9 cellular contexts compared by ENCODE assay signal in genomic region chr1:206559661-206559995, GRCh38. TPM values are rescaled to one million over a fixed set of nuclear protein-coding genes. Genes with fewer than 3 reads are reported as not detected.
A peak's percentile ranks its signal among the peaks of the same experiment; 100 is the strongest.
DNase-seq lines count a peak whose midpoint lies in the region; ATAC-seq and TF ChIP-seq lines count a peak whose summit lies in the region.
"Had no signal": no experiment of that assay in that cellular context is flagged by ENCODE, and none has a peak within 500 bp of the region (broad histone marks: within the 10 kb centered on the region; RNA-seq: fewer than 3 reads in every experiment).

No MANE protein-coding gene starts in this region.

- TF ChIP-seq CTCF in breast epithelium (IDR thresholded peaks at IDR 0.05) (no peak), MCF 10A (IDR thresholded peaks at IDR 0.05; ENCODE audit: unreplicated experiment) (no peak), type B pancreatic cell (conservative IDR thresholded peaks at IDR 0.05) (no peak), PC-9 (conservative IDR thresholded peaks at IDR 0.05) (no peak)

- H3K36me3 Mint-ChIP-seq in MCF 10A (ENCODE audit: insufficient read depth, unreplicated experiment) = no peaks in the 10 kb centered on the region
- H3K36me3 Mint-ChIP-seq in activated T-helper 1 cell treated with anti-CD3 and anti-CD28 coated beads, Interleukin-12 subunit alpha, Interleukin-12 subunit beta, Interleukin-2, Interleukin-4 antibody, amounts not matched to agents 30 ng/mL and 10 ng/mL and 1 ng/mL, durations not matched to agents 14 hours and 24 hours and 36 hours (ENCODE audit: low read depth) = peaks cover 65% of the 10 kb centered on the region
- H3K36me3 Mint-ChIP-seq in type B pancreatic cell = no peaks in the 10 kb centered on the region

- H3K9me3 Mint-ChIP-seq in MCF 10A (ENCODE audit: unreplicated experiment) (no peaks in the 10 kb centered on the region), type B pancreatic cell (no peaks in the 10 kb centered on the region)
- H3K9me3 Mint-ChIP-seq in activated T-helper 1 cell treated with anti-CD3 and anti-CD28 coated beads, Interleukin-12 subunit alpha, Interleukin-12 subunit beta, Interleukin-2, Interleukin-4 antibody, amounts not matched to agents 30 ng/mL and 10 ng/mL and 1 ng/mL, durations not matched to agents 14 hours and 24 hours and 36 hours = no peaks in the 10 kb centered on the region

- no peak overlapping the region for H3K4me3 ChIP-seq in breast epithelium
- no peak overlapping the region for H3K4me3 ChIP-seq in mucosa of stomach (ENCODE audit: low read length)
- H3K4me3 ChIP-seq in PC-9 = no peak overlapping the region

- no peak for ATAC-seq in GM18858 (IDR thresholded peaks at IDR 0.05; ENCODE audit: unreplicated experiment)

- H3K36me3 ChIP-seq in breast epithelium = no peaks in the 10 kb centered on the region
- no peaks in the 10 kb centered on the region for H3K36me3 ChIP-seq in mucosa of stomach (ENCODE audit: control insufficient read depth, insufficient read depth, low read length)
- no peaks in the 10 kb centered on the region for H3K36me3 ChIP-seq in PC-9 (ENCODE audit: low read depth)

- no peaks in the 10 kb centered on the region for H3K9me3 ChIP-seq in breast epithelium
- no peaks in the 10 kb centered on the region for H3K9me3 ChIP-seq in mucosa of stomach (ENCODE audit: control insufficient read depth, low read length)
- no peaks in the 10 kb centered on the region for H3K9me3 ChIP-seq in PC-9 (ENCODE audit: insufficient read depth, low read depth)

- POLR2A ChIA-PET in MCF 10A (lab: Yijun Ruan, JAX) = interaction anchor here (0.6 kb wide), 1 partner anchor 86 kb away, joined by 3 read pairs; no protein-coding TSS in a partner anchor
- POLR2A ChIA-PET in PC-9 (lab: Charles Lee; ENCODE audit: unreplicated experiment) = no interaction called here

- H3F3A ChIP-seq in PC-9 (ENCODE audit: insufficient read depth, low read depth) = peaks cover 4% of the 10 kb centered on the region; the same call in 1 of the 2 replicates

- no peak overlapping the region for H2AFZ ChIP-seq in PC-9

- H3K4me2 ChIP-seq in PC-9 = no peak overlapping the region

- intact Hi-C loops in breast epithelium (cut with DNase I; ENCODE audit: low total_unique reads) (no loop called here), MCF 10A (cut with micrococcal nuclease) (no loop called here), PC-9 (cut with micrococcal nuclease; ENCODE audit: unreplicated experiment) (no loop called here)
- intact Hi-C loops in activated T-helper 1 cell treated with anti-CD3 and anti-CD28 coated beads, Interleukin-12 subunit alpha, Interleukin-12 subunit beta, Interleukin-2, Interleukin-4 antibody, amounts not matched to agents 30 ng/mL and 10 ng/mL and 1 ng/mL, durations not matched to agents 14 hours and 24 hours and 36 hours (cut with micrococcal nuclease) = loop anchor here (5.0 to 10.0 kb wide), 3 partner anchors 33 to 1275 kb away; no protein-coding TSS in a partner anchor

- peak overlapping the region; percentile 2 for H3K9ac ChIP-seq in mucosa of stomach (ENCODE audit: low read length)

- H3K9me2 ChIP-seq in PC-9 (ENCODE audit: insufficient read depth) = no peaks in the 10 kb centered on the region

- no peaks in the 10 kb centered on the region for H3K79me2 ChIP-seq in PC-9 (ENCODE audit: low read depth)

- H3K27me3 ChIP-seq in breast epithelium (no peaks in the 10 kb centered on the region), mucosa of stomach (ENCODE audit: control insufficient read depth, insufficient read depth, low read length) (no peaks in the 10 kb centered on the region), PC-9 (ENCODE audit: insufficient read depth, low read depth) (no peaks in the 10 kb centered on the region)

- H4K20me1 ChIP-seq in PC-9 (ENCODE audit: insufficient read depth) = no peaks in the 10 kb centered on the region; the same call in 1 of the 2 replicates

- in situ Hi-C loops in KBM-7 (cut with MboI; ENCODE audit: low pct_unique_long_range_greater_than_20kb, low sequenced_read_pairs) = no loop called here

- H3K27ac Mint-ChIP-seq in MCF 10A (ENCODE audit: low read depth, unreplicated experiment) (no peak overlapping the region), type B pancreatic cell (peak overlapping the region; percentile 9)
- peak overlapping the region; percentile 91 for H3K27ac Mint-ChIP-seq in activated T-helper 1 cell treated with anti-CD3 and anti-CD28 coated beads, Interleukin-12 subunit alpha, Interleukin-12 subunit beta, Interleukin-2, Interleukin-4 antibody, amounts not matched to agents 30 ng/mL and 10 ng/mL and 1 ng/mL, durations not matched to agents 14 hours and 24 hours and 36 hours

- no peak overlapping the region for H3K4me3 Mint-ChIP-seq in MCF 10A (ENCODE audit: unreplicated experiment)
- peak overlapping the region; percentile 98 for H3K4me3 Mint-ChIP-seq in activated T-helper 1 cell treated with anti-CD3 and anti-CD28 coated beads, Interleukin-12 subunit alpha, Interleukin-12 subunit beta, Interleukin-2, Interleukin-4 antibody, amounts not matched to agents 30 ng/mL and 10 ng/mL and 1 ng/mL, durations not matched to agents 14 hours and 24 hours and 36 hours
- H3K4me3 Mint-ChIP-seq in type B pancreatic cell = peak overlapping the region; percentile 30

- no peak for TF ChIP-seq POLR2A in breast epithelium (IDR thresholded peaks at IDR 0.05)

- H3K27me3 Mint-ChIP-seq in MCF 10A (ENCODE audit: insufficient read depth, unreplicated experiment) = no peaks in the 10 kb centered on the region
- H3K27me3 Mint-ChIP-seq in activated T-helper 1 cell treated with anti-CD3 and anti-CD28 coated beads, Interleukin-12 subunit alpha, Interleukin-12 subunit beta, Interleukin-2, Interleukin-4 antibody, amounts not matched to agents 30 ng/mL and 10 ng/mL and 1 ng/mL, durations not matched to agents 14 hours and 24 hours and 36 hours (ENCODE audit: insufficient read depth) = peaks cover 2% of the 10 kb centered on the region
- peaks cover 34% of the 10 kb centered on the region for H3K27me3 Mint-ChIP-seq in type B pancreatic cell

- BruUV-seq in MCF 10A (replicated peaks; lab: Mats Ljungman, UMichigan) (no TSS peak), PC-9 (replicated peaks; lab: Mats Ljungman, UMichigan) (no TSS peak)

- H3K27ac ChIP-seq in breast epithelium (peak overlapping the region; percentile 17 to 72), PC-9 (no peak overlapping the region)

- DNase-seq in breast epithelium (ENCODE audit: low spot score in 2 of 2) (no peak), MCF 10A (ENCODE audit: unreplicated experiment) (no peak), type B pancreatic cell (ENCODE audit: extremely low spot score, unreplicated experiment) (no peak), PC-9 (no peak), KBM-7 (no peak)
- DNase-seq in activated T-helper 1 cell treated with anti-CD3 and anti-CD28 coated beads, Interleukin-12 subunit alpha, Interleukin-12 subunit beta, Interleukin-2, Interleukin-4 antibody, amounts not matched to agents 30 ng/mL and 10 ng/mL and 1 ng/mL, durations not matched to agents 14 hours and 24 hours and 36 hours (ENCODE audit: low spot score) = no peak
- DNase-seq: SHP77 had no signal

- CTCF ChIA-PET in MCF 10A (lab: Yijun Ruan, JAX) = interaction anchor here (0.7 to 17.3 kb wide), 11 partner anchors 9 to 757 kb away, joined by 3 to 281 read pairs (median 4); partner anchors contain the start of gene RASSF5
- CTCF ChIA-PET in PC-9 (lab: Charles Lee) = no interaction called here

- H3K4me1 Mint-ChIP-seq in MCF 10A (ENCODE audit: insufficient read depth, unreplicated experiment) = no peaks in the 10 kb centered on the region
- peaks cover 74% of the 10 kb centered on the region for H3K4me1 Mint-ChIP-seq in activated T-helper 1 cell treated with anti-CD3 and anti-CD28 coated beads, Interleukin-12 subunit alpha, Interleukin-12 subunit beta, Interleukin-2, Interleukin-4 antibody, amounts not matched to agents 30 ng/mL and 10 ng/mL and 1 ng/mL, durations not matched to agents 14 hours and 24 hours and 36 hours (ENCODE audit: low read depth)
- peaks cover 34% of the 10 kb centered on the region for H3K4me1 Mint-ChIP-seq in type B pancreatic cell (ENCODE audit: unreplicated experiment)

- peaks cover 3 to 10% of the 10 kb centered on the region in 2 donors for H3K4me1 ChIP-seq in breast epithelium
- peaks cover 60% of the 10 kb centered on the region for H3K4me1 ChIP-seq in mucosa of stomach (ENCODE audit: control insufficient read depth, insufficient read depth, low read length)
- H3K4me1 ChIP-seq in PC-9 (replicated peaks; ENCODE audit: insufficient read depth) = peaks cover 16% of the 10 kb centered on the region

RNA-seq across cellular contexts. Expression of gene RASSF5, which starts 52.3 kb away (rescaled TPM):
- total RNA-seq in breast epithelium (10 to 100 TPM; 11.0 to 17.0 (median 11.1) TPM), MCF 10A (2022) (8.3 and 9.6 TPM in 2 replicates), type B pancreatic cell (ENCODE audit: low replicate concordance) (3.8 and 5.9 TPM in 2 replicates), PC-9 (2021) (12.4 and 17.6 TPM in 2 replicates)
- 220 and 221 TPM in 2 replicates for total RNA-seq in activated T-helper 1 cell treated with anti-CD3 and anti-CD28 coated beads, Interleukin-12 subunit alpha, Interleukin-12 subunit beta, Interleukin-2, Interleukin-4 antibody, amounts not matched to agents 30 ng/mL and 10 ng/mL and 1 ng/mL, durations not matched to agents 14 hours and 24 hours and 36 hours

RNA-seq across cellular contexts. Expression of gene EIF2D, which starts 52.6 kb away (rescaled TPM):
- total RNA-seq in breast epithelium (10 to 100 TPM; 55.4 to 70.1 (median 68.6) TPM), MCF 10A (2022) (110 and 116 TPM in 2 replicates), type B pancreatic cell (ENCODE audit: low replicate concordance) (38.2 and 45.7 TPM in 2 replicates), PC-9 (2021) (57.3 and 59.0 TPM in 2 replicates)
- total RNA-seq in activated T-helper 1 cell treated with anti-CD3 and anti-CD28 coated beads, Interleukin-12 subunit alpha, Interleukin-12 subunit beta, Interleukin-2, Interleukin-4 antibody, amounts not matched to agents 30 ng/mL and 10 ng/mL and 1 ng/mL, durations not matched to agents 14 hours and 24 hours and 36 hours = 89.1 and 101 TPM in 2 replicates

Comparison
In these comparisons a context has a peak if more than half of its experiments do, and no peak if none do; other contexts are left out.
1. RNA of gene RASSF5, which starts 52.3 kb away (total RNA-seq): 220 to 221 TPM in activated T-helper 1 cell treated with anti-CD3 and anti-CD28 coated beads, Interleukin-12 subunit alpha, Interleukin-12 subunit beta, Interleukin-2, Interleukin-4 antibody, amounts not matched to agents 30 ng/mL and 10 ng/mL and 1 ng/mL, durations not matched to agents 14 hours and 24 hours and 36 hours; 12.4 to 17.6 TPM in PC-9, 11.0 to 17.0 TPM in breast epithelium, 8.3 to 9.6 TPM in MCF 10A and 3.8 to 5.9 TPM in type B pancreatic cell; every median in the first group is over 10 times any median in the second.